21 cellular contexts compared by ENCODE assay signal in the genomic region with DNA sequence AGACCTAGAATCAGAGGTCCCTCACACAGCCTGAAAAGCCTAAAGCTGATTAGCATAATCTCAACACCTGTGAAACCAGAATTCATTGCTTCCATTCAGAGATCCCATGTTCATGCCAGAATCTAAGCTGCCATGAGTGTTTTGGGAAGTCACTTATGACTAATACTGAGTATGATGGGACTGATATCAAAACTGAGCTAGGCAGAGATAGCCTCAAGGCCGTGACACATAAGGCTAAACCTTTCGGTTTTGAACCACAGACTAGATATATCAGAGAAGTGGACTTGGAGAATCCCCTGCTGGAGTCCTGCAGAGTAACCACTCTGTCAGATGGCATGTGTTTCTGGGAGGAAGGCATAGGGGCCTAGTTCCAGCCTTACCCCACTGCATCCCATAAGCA. TPM values are rescaled to one million over a fixed set of nuclear protein-coding genes. Genes with fewer than 3 reads are reported as not detected.
"Had no signal": no experiment of that assay in that cellular context is flagged by ENCODE, and none has a peak within 500 bp of the region (broad histone marks: within the 10 kb centered on the region; RNA-seq: fewer than 3 reads in every experiment).

No MANE protein-coding gene starts in this region.

- ATAC-seq: effector memory CD8-positive, alpha-beta T cell; left lung; upper lobe of right lung had no signal

- H3K27ac ChIP-seq: cardiac muscle cell, epithelial cell of prostate, left lung, upper lobe of right lung, WERI-Rb-1 had no signal

- H3K9me3 ChIP-seq: left lung, upper lobe of right lung had no signal

- DNase-seq: activated CD4-positive, alpha-beta memory T cell treated with anti-CD3 and anti-CD28 coated beads for 36 hours; activated CD4-positive, alpha-beta T cell treated with anti-CD3 and anti-CD28 coated beads for 1 hour; activated T-cell treated with anti-CD3 and anti-CD28 coated beads for 4 hours; dermis blood vessel endothelial cell; effector memory CD8-positive, alpha-beta T cell; foreskin melanocyte; head of caudate nucleus; left lung; midbrain; nephron progenitor cell; nucleus accumbens; stimulated activated CD4-positive, alpha-beta T cell treated with anti-CD3 and anti-CD28 coated beads, Interleukin-12 subunit alpha, Interleukin-12 subunit beta, amount 100 ng/mL, for 4 hours; stimulated activated CD4-positive, alpha-beta T cell treated with anti-CD3 and anti-CD28 coated beads, Interleukin-1b, Interleukin-23, amount 100 ng/mL, for 48 hours; stimulated activated CD8-positive, alpha-beta memory T cell treated with anti-CD3 and anti-CD28 coated beads, Interleukin-4, amount 100 ng/mL, for 48 hours; stimulated activated naive CD4-positive, alpha-beta T cell; upper lobe of right lung; WERI-Rb-1 had no signal

- H3K27me3 ChIP-seq: cardiac muscle cell, left lung, upper lobe of right lung had no signal

- H3K4me1 ChIP-seq: left lung, upper lobe of right lung had no signal

- H3K36me3 ChIP-seq: cardiac muscle cell, left lung, upper lobe of right lung, WERI-Rb-1 had no signal

- H3K4me3 ChIP-seq: cardiac muscle cell, left lung, upper lobe of right lung had no signal

RNA-seq across cellular contexts. Expression of gene GLYATL2, which starts 23.1 kb away (rescaled TPM):
- total RNA-seq: activated CD4-positive, alpha-beta memory T cell treated with anti-CD3 and anti-CD28 coated beads for 36 hours; activated T-helper 1 cell treated with anti-CD3 and anti-CD28 coated beads, Interleukin-12 subunit alpha, Interleukin-12 subunit beta, Interleukin-2, Interleukin-4 antibody, amounts not matched to agents 30 ng/mL and 10 ng/mL and 1 ng/mL, durations not matched to agents 14 hours and 24 hours and 36 hours; cardiac muscle cell; dermis blood vessel endothelial cell; left lung; lung microvascular endothelial cell; upper lobe of right lung had no signal
- polyA plus RNA-seq: cardiac muscle cell had no signal
